Comparison of ENCODE assay signal across 10 cellular contexts in the genomic region with DNA sequence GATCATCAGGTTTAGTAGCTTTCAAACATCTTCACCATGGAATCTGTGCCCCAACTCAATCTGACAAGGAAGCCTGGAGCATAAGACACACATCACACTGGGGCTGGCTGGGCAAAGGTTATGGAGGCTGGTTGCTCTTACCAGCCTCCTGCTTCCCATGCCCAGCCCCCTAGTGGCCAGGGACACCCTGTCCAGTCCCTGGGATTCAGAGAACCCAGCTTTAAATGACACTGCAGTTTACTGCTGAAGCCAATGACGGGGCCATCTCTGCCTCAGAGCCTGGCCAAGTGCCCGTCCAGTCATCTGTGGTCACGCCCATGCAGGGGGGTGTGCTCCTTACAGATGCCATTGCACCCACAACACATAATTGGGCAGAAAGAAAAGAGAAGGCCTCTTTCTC.
DNase-seq lines count a peak whose midpoint lies in the region; ATAC-seq and TF ChIP-seq lines count a peak whose summit lies in the region.
"Had no signal": no experiment of that assay in that cellular context is flagged by ENCODE, and none has a peak within 500 bp of the region (broad histone marks: within the 10 kb centered on the region; RNA-seq: fewer than 3 reads in every experiment).

No MANE protein-coding gene starts in this region.

- H3K27me3 Mint-ChIP-seq in stimulated activated naive B cell treated with anti-CD40 and anti-IgM and Interleukin-4, amounts not matched to agents 10 μg/mL and 1 μg/mL and 100 μg/mL, for 72 hours: no peaks in the 10 kb centered on the region

- H3K4me1 Mint-ChIP-seq in stimulated activated naive B cell treated with anti-CD40 and anti-IgM and Interleukin-4, amounts not matched to agents 10 μg/mL and 1 μg/mL and 100 μg/mL, for 72 hours: no peaks in the 10 kb centered on the region

- TF ChIP-seq CTCF in foreskin keratinocyte (conservative IDR thresholded peaks at IDR 0.05): peak; percentile 37

- H3K4me3 Mint-ChIP-seq in stimulated activated naive B cell treated with anti-CD40 and anti-IgM and Interleukin-4, amounts not matched to agents 10 μg/mL and 1 μg/mL and 100 μg/mL, for 72 hours: no peak overlapping the region

- H3K4me1 ChIP-seq in foreskin keratinocyte: no peaks in the 10 kb centered on the region

- no peaks in the 10 kb centered on the region for H3K27me3 ChIP-seq in foreskin keratinocyte

- H3K36me3 Mint-ChIP-seq in stimulated activated naive B cell treated with anti-CD40 and anti-IgM and Interleukin-4, amounts not matched to agents 10 μg/mL and 1 μg/mL and 100 μg/mL, for 72 hours: no peaks in the 10 kb centered on the region

- H3K27ac ChIP-seq in foreskin keratinocyte: no peak overlapping the region
- H3K27ac ChIP-seq: SK-N-MC had no signal

- ATAC-seq in foreskin keratinocyte (peak; percentile 58), HG02763 (IDR thresholded peaks at IDR 0.05; ENCODE audit: unreplicated experiment) (no peak), HG03469 (IDR thresholded peaks at IDR 0.05; ENCODE audit: unreplicated experiment) (no peak)
- ATAC-seq in stimulated activated naive B cell treated with anti-CD40 and anti-IgM and Interleukin-4, amounts not matched to agents 10 μg/mL and 1 μg/mL and 100 μg/mL, for 72 hours (replicated peaks): peak; percentile 43 to 56

- H3K27ac Mint-ChIP-seq in stimulated activated naive B cell treated with anti-CD40 and anti-IgM and Interleukin-4, amounts not matched to agents 10 μg/mL and 1 μg/mL and 100 μg/mL, for 72 hours: no peak overlapping the region

- DNase-seq in SHP77 (lab: John Stamatoyannopoulos, UW): peak; percentile 9 to 38
- no peak for DNase-seq in SHP77 treated with DMSO at 0.1 percent for 48 hours (lab: John Stamatoyannopoulos, UW)
- DNase-seq in NCI-H460 (ENCODE audit: extremely low read depth, low read depth): peak; percentile 29
- DNase-seq in foreskin keratinocyte: no peak
- no peak for DNase-seq in stimulated activated naive B cell treated with anti-CD40 and anti-IgM and Interleukin-4, amounts not matched to agents 10 μg/mL and 1 μg/mL and 100 μg/mL, for 72 hours
- no peak for DNase-seq in globus pallidus (ENCODE audit: low spot score)
- DNase-seq: hippocampal formation had no signal

- no peaks in the 10 kb centered on the region for H3K9me3 Mint-ChIP-seq in stimulated activated naive B cell treated with anti-CD40 and anti-IgM and Interleukin-4, amounts not matched to agents 10 μg/mL and 1 μg/mL and 100 μg/mL, for 72 hours

Comparison
In these comparisons a context has a peak if more than half of its experiments do, and no peak if none do; other contexts are left out.
1. DNase-seq: peak in SHP77 (2 of 2) and NCI-H460 (single experiment); none in SHP77 treated with DMSO at 0.1 percent for 48 hours (single experiment), foreskin keratinocyte (0 of 2), stimulated activated naive B cell treated with anti-CD40 and anti-IgM and Interleukin-4, amounts not matched to agents 10 μg/mL and 1 μg/mL and 100 μg/mL, for 72 hours (single experiment) and globus pallidus (single experiment).
2. ATAC-seq: peak in foreskin keratinocyte (single experiment) and stimulated activated naive B cell treated with anti-CD40 and anti-IgM and Interleukin-4, amounts not matched to agents 10 μg/mL and 1 μg/mL and 100 μg/mL, for 72 hours (2 of 2); none in HG02763 (single experiment) and HG03469 (single experiment).